Comparison of ENCODE assay signal across 8 cellular contexts in the genomic region with DNA sequence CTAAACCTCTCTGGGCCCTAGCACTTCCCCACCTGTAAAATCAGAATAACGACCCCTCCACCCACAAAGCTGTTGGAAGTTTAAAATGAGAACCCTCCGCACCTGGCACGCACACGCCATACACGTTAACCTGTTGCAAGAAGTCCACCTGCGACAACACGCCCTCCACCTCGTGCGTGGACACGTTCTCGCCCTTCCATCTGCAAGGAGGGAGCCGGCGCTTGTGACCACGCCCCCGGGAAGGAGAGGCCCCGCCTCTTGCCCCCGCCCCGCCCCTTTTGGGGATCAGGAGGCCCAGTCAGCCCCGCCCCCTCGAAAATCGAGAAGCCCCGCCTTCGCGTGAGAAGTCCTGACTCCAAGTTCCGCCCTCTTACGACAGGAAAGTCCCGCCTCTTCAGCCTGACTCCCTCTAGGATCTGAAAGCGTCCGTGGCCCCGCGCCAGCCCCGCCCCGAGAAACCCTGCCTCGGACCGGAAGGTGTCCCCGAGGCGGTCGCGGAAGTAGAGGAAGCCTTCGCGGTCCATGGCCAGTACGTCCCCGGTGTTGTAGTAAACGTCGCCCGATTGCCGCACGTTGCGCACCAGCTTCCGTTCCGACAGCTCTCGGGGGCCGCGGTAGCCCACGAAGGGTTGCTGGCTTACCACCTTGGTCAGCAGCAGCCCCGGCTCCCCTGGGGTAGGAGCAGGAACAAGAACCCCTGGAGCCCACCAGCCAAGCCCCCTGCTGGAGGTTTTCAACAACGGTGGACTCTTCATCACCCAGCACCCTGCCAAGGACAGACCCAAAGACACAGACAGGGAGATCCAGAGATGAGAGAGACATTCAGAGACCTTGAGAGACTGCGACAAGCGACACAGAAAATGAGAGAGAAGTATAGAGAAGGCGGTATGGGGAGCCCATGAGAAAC. TPM values are rescaled to one million over a fixed set of nuclear protein-coding genes. Genes with fewer than 3 reads are reported as not detected.
DNase-seq lines count a peak whose midpoint lies in the region; ATAC-seq and TF ChIP-seq lines count a peak whose summit lies in the region.

No MANE protein-coding gene starts in this region.

- POLR2A ChIA-PET in Panc1 (lab: Charles Lee): interaction anchor here (1.0 kb wide), 1 partner anchor 9 kb away, joined by 3 read pairs; no protein-coding TSS in a partner anchor

- DNase-seq in Panc1 (ENCODE audit: low read depth, low spot score) (peak; percentile 89), fibroblast of gingiva (ENCODE audit: low read depth) (peak; percentile 99), naive B cell (peak; percentile 88)
- peak; percentile 96 for DNase-seq in activated T-helper 1 cell treated with anti-CD3 and anti-CD28 coated beads, Interleukin-12 subunit alpha, Interleukin-12 subunit beta, Interleukin-2, Interleukin-4 antibody, amounts not matched to agents 30 ng/mL and 10 ng/mL and 1 ng/mL, durations not matched to agents 14 hours and 24 hours and 36 hours (ENCODE audit: low spot score)
- peak; percentile 89 to 99 for DNase-seq in stimulated activated effector memory CD8-positive, alpha-beta T cell treated with anti-CD3 and anti-CD28 coated beads, Interleukin-12 subunit alpha, Interleukin-12 subunit beta, amount 100 ng/mL, for 72 hours (ENCODE audit: low spot score in 2 of 2)

- in situ Hi-C loops in Panc1 (cut with HindIII; ENCODE audit: low pct_unique_long_range_greater_than_20kb, low sequenced_read_pairs): no loop called here

- peaks cover 11% of the 10 kb centered on the region; the same call in 1 of the 2 replicates for H3K9me3 ChIP-seq in DOHH2 (ENCODE audit: control insufficient read depth, insufficient read depth, low read length)
- H3K9me3 ChIP-seq in Panc1 (ENCODE audit: control insufficient read depth, insufficient read depth, low read depth, low read length): no peaks in the 10 kb centered on the region

- H3K4me3 Mint-ChIP-seq in activated T-helper 1 cell treated with anti-CD3 and anti-CD28 coated beads, Interleukin-12 subunit alpha, Interleukin-12 subunit beta, Interleukin-2, Interleukin-4 antibody, amounts not matched to agents 30 ng/mL and 10 ng/mL and 1 ng/mL, durations not matched to agents 14 hours and 24 hours and 36 hours: peak overlapping the region; percentile 91
- H3K4me3 Mint-ChIP-seq in naive B cell: peak overlapping the region; percentile 86 to 97 (median 94)
- peak overlapping the region; percentile 87 for H3K4me3 Mint-ChIP-seq in stimulated activated effector memory CD8-positive, alpha-beta T cell treated with anti-CD3 and anti-CD28 coated beads, Interleukin-12 subunit alpha, Interleukin-12 subunit beta, amount 100 ng/mL, for 72 hours

- H3K9me2 ChIP-seq in DOHH2 (replicated peaks; ENCODE audit: control insufficient read depth, low read length): no peaks in the 10 kb centered on the region

- H3K27ac Mint-ChIP-seq in activated T-helper 1 cell treated with anti-CD3 and anti-CD28 coated beads, Interleukin-12 subunit alpha, Interleukin-12 subunit beta, Interleukin-2, Interleukin-4 antibody, amounts not matched to agents 30 ng/mL and 10 ng/mL and 1 ng/mL, durations not matched to agents 14 hours and 24 hours and 36 hours: peak overlapping the region; percentile 91
- peak overlapping the region; percentile 86 to 99 (median 96) for H3K27ac Mint-ChIP-seq in naive B cell
- H3K27ac Mint-ChIP-seq in stimulated activated effector memory CD8-positive, alpha-beta T cell treated with anti-CD3 and anti-CD28 coated beads, Interleukin-12 subunit alpha, Interleukin-12 subunit beta, amount 100 ng/mL, for 72 hours: peak overlapping the region; percentile 92

- no peaks in the 10 kb centered on the region for H3F3A ChIP-seq in DOHH2 (ENCODE audit: control insufficient read depth, insufficient read depth)

- no TSS peak for BruUV-seq in Panc1 (replicated peaks; lab: Mats Ljungman, UMichigan)

- H4K20me1 ChIP-seq in DOHH2 (ENCODE audit: control insufficient read depth, insufficient read depth, low read depth, low read length) (no peaks in the 10 kb centered on the region), KMS-11 (ENCODE audit: insufficient read depth) (no peaks in the 10 kb centered on the region)

- peaks cover 21% of the 10 kb centered on the region for H3K4me1 Mint-ChIP-seq in activated T-helper 1 cell treated with anti-CD3 and anti-CD28 coated beads, Interleukin-12 subunit alpha, Interleukin-12 subunit beta, Interleukin-2, Interleukin-4 antibody, amounts not matched to agents 30 ng/mL and 10 ng/mL and 1 ng/mL, durations not matched to agents 14 hours and 24 hours and 36 hours (ENCODE audit: low read depth)
- peaks cover 12 to 21% (median 13%) of the 10 kb centered on the region in 3 donors for H3K4me1 Mint-ChIP-seq in naive B cell
- peaks cover 34% of the 10 kb centered on the region for H3K4me1 Mint-ChIP-seq in stimulated activated effector memory CD8-positive, alpha-beta T cell treated with anti-CD3 and anti-CD28 coated beads, Interleukin-12 subunit alpha, Interleukin-12 subunit beta, amount 100 ng/mL, for 72 hours

- H3K4me3 ChIP-seq in DOHH2 (ENCODE audit: low read length): peak overlapping the region; percentile 81
- no peak overlapping the region for H3K4me3 ChIP-seq in KMS-11 (IDR thresholded peaks at IDR 0.05; ENCODE audit: insufficient read depth, low read depth, low read length)
- H3K4me3 ChIP-seq in Panc1 (ENCODE audit: low read depth in 2 of 2, low read length in 2 of 2): peak overlapping the region; percentile 65 to 83

- no peaks in the 10 kb centered on the region for H3K27me3 ChIP-seq in DOHH2 (ENCODE audit: control insufficient read depth, low read length)
- H3K27me3 ChIP-seq in KMS-11 (ENCODE audit: insufficient read depth, low read depth): no peaks in the 10 kb centered on the region
- H3K27me3 ChIP-seq in Panc1 (ENCODE audit: control insufficient read depth, insufficient read depth, low read length): no peaks in the 10 kb centered on the region

- CTCF ChIA-PET in Panc1 (lab: Charles Lee): no interaction called here

- TF ChIP-seq CTCF in DOHH2 (IDR thresholded peaks at IDR 0.05; ENCODE audit: low read depth, low read length, poor library complexity, severe bottlenecking): peak; percentile 61
- TF ChIP-seq CTCF in KMS-11 (conservative IDR thresholded peaks at IDR 0.05; ENCODE audit: low read depth, low read length): peak; percentile 29; the same call in 1 of the 2 replicates
- no peak for TF ChIP-seq CTCF in Panc1 (IDR thresholded peaks at IDR 0.05)

- peak; percentile 85 for ATAC-seq in GM21737 (IDR thresholded peaks at IDR 0.05; ENCODE audit: unreplicated experiment)
- peak; percentile 99 for ATAC-seq in Panc1
- ATAC-seq in naive B cell (ENCODE audit: low read depth in 2 of 2): peak; percentile 88 to 89
- ATAC-seq in stimulated activated effector memory CD8-positive, alpha-beta T cell treated with anti-CD3 and anti-CD28 coated beads, Interleukin-12 subunit alpha, Interleukin-12 subunit beta, amount 100 ng/mL, for 72 hours: peak; percentile 98

- H3K4me2 ChIP-seq in DOHH2 (ENCODE audit: low read length): peak overlapping the region; percentile 95
- peak overlapping the region; percentile 96 for H3K4me2 ChIP-seq in KMS-11

- H3K9ac ChIP-seq in KMS-11: peak overlapping the region; percentile 76

- H3K27me3 Mint-ChIP-seq in activated T-helper 1 cell treated with anti-CD3 and anti-CD28 coated beads, Interleukin-12 subunit alpha, Interleukin-12 subunit beta, Interleukin-2, Interleukin-4 antibody, amounts not matched to agents 30 ng/mL and 10 ng/mL and 1 ng/mL, durations not matched to agents 14 hours and 24 hours and 36 hours (ENCODE audit: insufficient read depth): peaks cover 7% of the 10 kb centered on the region
- no peaks in the 10 kb centered on the region for H3K27me3 Mint-ChIP-seq in naive B cell

- H3K36me3 ChIP-seq in DOHH2 (ENCODE audit: control insufficient read depth, low read length): no peaks in the 10 kb centered on the region; the same call in 1 of the 2 replicates
- H3K36me3 ChIP-seq in KMS-11 (ENCODE audit: insufficient read depth): no peaks in the 10 kb centered on the region
- H3K36me3 ChIP-seq in Panc1 (ENCODE audit: control insufficient read depth, insufficient read depth, low read length): peaks cover 3% of the 10 kb centered on the region; the same call in 1 of the 2 replicates

- peaks cover 7% of the 10 kb centered on the region for H3K9me3 Mint-ChIP-seq in activated T-helper 1 cell treated with anti-CD3 and anti-CD28 coated beads, Interleukin-12 subunit alpha, Interleukin-12 subunit beta, Interleukin-2, Interleukin-4 antibody, amounts not matched to agents 30 ng/mL and 10 ng/mL and 1 ng/mL, durations not matched to agents 14 hours and 24 hours and 36 hours
- H3K9me3 Mint-ChIP-seq in naive B cell: peaks cover 0 to 22% (median 13%) of the 10 kb centered on the region in 7 donors
- H3K9me3 Mint-ChIP-seq in stimulated activated effector memory CD8-positive, alpha-beta T cell treated with anti-CD3 and anti-CD28 coated beads, Interleukin-12 subunit alpha, Interleukin-12 subunit beta, amount 100 ng/mL, for 72 hours: peaks cover 13% of the 10 kb centered on the region

- peak overlapping the region; percentile 97 for H2AFZ ChIP-seq in KMS-11 (ENCODE audit: low read depth)

- intact Hi-C loops in Panc1 (cut with micrococcal nuclease; ENCODE audit: unreplicated experiment): no loop called here
- intact Hi-C loops in activated T-helper 1 cell treated with anti-CD3 and anti-CD28 coated beads, Interleukin-12 subunit alpha, Interleukin-12 subunit beta, Interleukin-2, Interleukin-4 antibody, amounts not matched to agents 30 ng/mL and 10 ng/mL and 1 ng/mL, durations not matched to agents 14 hours and 24 hours and 36 hours (cut with micrococcal nuclease): loop anchor here (1.0 to 2.0 kb wide), 14 partner anchors 10 to 316 kb away; partner anchors contain the start of genes ERVK3-1, MZF1, TRIM28 and ZBTB45

- peaks cover 16% of the 10 kb centered on the region for H3K4me1 ChIP-seq in DOHH2 (ENCODE audit: control insufficient read depth, low read length)
- peaks cover 10% of the 10 kb centered on the region for H3K4me1 ChIP-seq in KMS-11 (ENCODE audit: low read depth, poor library complexity, severe bottlenecking)
- H3K4me1 ChIP-seq in Panc1 (ENCODE audit: control insufficient read depth, insufficient read depth, low read length): peaks cover 6% of the 10 kb centered on the region; the same call in 1 of the 2 replicates

- H3K27ac ChIP-seq in DOHH2 (ENCODE audit: low read depth, low read length): peak overlapping the region; percentile 61
- peak overlapping the region; percentile 35 for H3K27ac ChIP-seq in KMS-11
- peak overlapping the region; percentile 98 for H3K27ac ChIP-seq in Panc1 (ENCODE audit: low read length)

- peaks cover 4% of the 10 kb centered on the region for H3K36me3 Mint-ChIP-seq in activated T-helper 1 cell treated with anti-CD3 and anti-CD28 coated beads, Interleukin-12 subunit alpha, Interleukin-12 subunit beta, Interleukin-2, Interleukin-4 antibody, amounts not matched to agents 30 ng/mL and 10 ng/mL and 1 ng/mL, durations not matched to agents 14 hours and 24 hours and 36 hours (ENCODE audit: low read depth)
- peaks cover 0 to 8% of the 10 kb centered on the region in 2 donors for H3K36me3 Mint-ChIP-seq in naive B cell
- peaks cover 6% of the 10 kb centered on the region for H3K36me3 Mint-ChIP-seq in stimulated activated effector memory CD8-positive, alpha-beta T cell treated with anti-CD3 and anti-CD28 coated beads, Interleukin-12 subunit alpha, Interleukin-12 subunit beta, amount 100 ng/mL, for 72 hours

- H3K79me2 ChIP-seq in DOHH2 (ENCODE audit: control insufficient read depth, low read length) (peaks cover 15% of the 10 kb centered on the region), KMS-11 (ENCODE audit: insufficient read depth, low read depth) (peaks cover 16% of the 10 kb centered on the region; the same call in 1 of the 2 replicates)

RNA-seq across cellular contexts. Expression of gene SLC27A5, which starts 12.5 kb away (rescaled TPM):
- 10.7 TPM for total RNA-seq in Panc1 (2021; ENCODE audit: unreplicated experiment)
- 34.8 TPM for polyA plus RNA-seq in Panc1 (2012; ENCODE audit: insufficient read length)
- total RNA-seq in activated T-helper 1 cell treated with anti-CD3 and anti-CD28 coated beads, Interleukin-12 subunit alpha, Interleukin-12 subunit beta, Interleukin-2, Interleukin-4 antibody, amounts not matched to agents 30 ng/mL and 10 ng/mL and 1 ng/mL, durations not matched to agents 14 hours and 24 hours and 36 hours: 23.3 and 24.7 TPM in 2 replicates
- polyA plus RNA-seq in naive B cell (ENCODE audit: low read depth in 6 of 6): 10 to 100 TPM; 12.0 to 17.8 (median 12.7) TPM

RNA-seq across cellular contexts. Expression of gene ZBTB45, which starts 20.3 kb away (rescaled TPM):
- total RNA-seq in Panc1 (2021; ENCODE audit: unreplicated experiment): 24.7 TPM
- polyA plus RNA-seq in Panc1 (2012; ENCODE audit: insufficient read length): 33.6 TPM
- 15.9 and 17.4 TPM in 2 replicates for total RNA-seq in activated T-helper 1 cell treated with anti-CD3 and anti-CD28 coated beads, Interleukin-12 subunit alpha, Interleukin-12 subunit beta, Interleukin-2, Interleukin-4 antibody, amounts not matched to agents 30 ng/mL and 10 ng/mL and 1 ng/mL, durations not matched to agents 14 hours and 24 hours and 36 hours
- polyA plus RNA-seq in naive B cell (ENCODE audit: low read depth in 6 of 6): 1 to 10 TPM; 3.3 to 6.8 (median 4.8) TPM

RNA-seq across cellular contexts. Expression of gene ZNF446, which starts 23.1 kb away (rescaled TPM):
- total RNA-seq in Panc1 (2021; ENCODE audit: unreplicated experiment): 20.7 TPM
- polyA plus RNA-seq in Panc1 (2012; ENCODE audit: insufficient read length): 24.4 TPM
- total RNA-seq in activated T-helper 1 cell treated with anti-CD3 and anti-CD28 coated beads, Interleukin-12 subunit alpha, Interleukin-12 subunit beta, Interleukin-2, Interleukin-4 antibody, amounts not matched to agents 30 ng/mL and 10 ng/mL and 1 ng/mL, durations not matched to agents 14 hours and 24 hours and 36 hours: 6.6 and 6.7 TPM in 2 replicates
- 1 to 10 TPM; 4.1 to 6.2 (median 5.0) TPM for polyA plus RNA-seq in naive B cell (ENCODE audit: low read depth in 6 of 6)

RNA-seq across cellular contexts. Expression of gene ZNF324, which starts 32.4 kb away (rescaled TPM):
- total RNA-seq in Panc1 (2021; ENCODE audit: unreplicated experiment): 12.8 TPM
- 9.0 TPM for polyA plus RNA-seq in Panc1 (2012; ENCODE audit: insufficient read length)
- 12.8 and 15.5 TPM in 2 replicates for total RNA-seq in activated T-helper 1 cell treated with anti-CD3 and anti-CD28 coated beads, Interleukin-12 subunit alpha, Interleukin-12 subunit beta, Interleukin-2, Interleukin-4 antibody, amounts not matched to agents 30 ng/mL and 10 ng/mL and 1 ng/mL, durations not matched to agents 14 hours and 24 hours and 36 hours
- 10 to 100 TPM in 5 of 6 donors, 1 to 10 TPM in 1; 8.5 to 30.0 (median 14.4) TPM for polyA plus RNA-seq in naive B cell (ENCODE audit: low read depth in 6 of 6)

RNA-seq across cellular contexts. Expression of gene TRIM28, which starts 44.6 kb away (rescaled TPM):
- 767 TPM for total RNA-seq in Panc1 (2021; ENCODE audit: unreplicated experiment)
- polyA plus RNA-seq in Panc1 (2012; ENCODE audit: insufficient read length): 1,302 TPM
- 664 and 687 TPM in 2 replicates for total RNA-seq in activated T-helper 1 cell treated with anti-CD3 and anti-CD28 coated beads, Interleukin-12 subunit alpha, Interleukin-12 subunit beta, Interleukin-2, Interleukin-4 antibody, amounts not matched to agents 30 ng/mL and 10 ng/mL and 1 ng/mL, durations not matched to agents 14 hours and 24 hours and 36 hours
- polyA plus RNA-seq in naive B cell (ENCODE audit: low read depth in 6 of 6): 100 to 1,000 TPM in 1 of 6 donors, 10 to 100 TPM in 5; 25.7 to 100 (median 50.8) TPM

Comparison
In these comparisons a context has a peak if more than half of its experiments do, and no peak if none do; other contexts are left out.
1. H3K27ac ChIP-seq: peak in every context shown above with its lines; median percentile 98 in Panc1; 61 in DOHH2; 35 in KMS-11.